In genomic region chr9:97193767-97194166, GRCh38 we compare ENCODE assay signal across 7 cellular contexts.
DNase-seq lines count a peak whose midpoint lies in the region; FAIRE-seq and TF ChIP-seq lines count a peak whose summit lies in the region.
"Not testable (repeated sequence)": the region's sequence is repeated elsewhere in the genome, so short reads cannot be mapped to it uniquely, and the experiment has no call there.

No MANE protein-coding gene starts in this region.

- H2BK15ac ChIP-seq in H9 (ENCODE audit: low read depth, low read length), result not testable (repeated sequence)

- DNase-seq in Calu3 (peak; percentile 53), M059J (ENCODE audit: low read depth) (peak; percentile 32), RPMI7951 (ENCODE audit: low read depth) (peak; percentile 16), bronchial epithelial cell (ENCODE audit: low read depth) (peak; percentile 3), kidney epithelial cell (ENCODE audit: low read depth) (peak; percentile 44), mucosa of gallbladder (ENCODE audit: low spot score) (peak; percentile 11)
- not testable (repeated sequence) for DNase-seq in H9

- H3K14ac ChIP-seq in H9 (ENCODE audit: insufficient read depth, low read length), result not testable (repeated sequence)

- not testable (repeated sequence) for H2BK5ac ChIP-seq in H9 (ENCODE audit: insufficient read length, low read length)

- not testable (repeated sequence) for H3K18ac ChIP-seq in H9 (ENCODE audit: insufficient read length, low read depth, low read length)

- H2AK5ac ChIP-seq in H9 (ENCODE audit: insufficient read length, low read length), result not testable (repeated sequence)

- not testable (repeated sequence) for H3K23ac ChIP-seq in H9 (ENCODE audit: insufficient read length, low read depth, low read length)

- not testable (repeated sequence) for H4K91ac ChIP-seq in H9 (ENCODE audit: insufficient read length, low read depth, low read length)

- not testable (repeated sequence) for FAIRE-seq in bronchial epithelial cell (lab: Jason Lieb, UNC)

- not testable (repeated sequence) for H3K9me3 ChIP-seq in H9 (ENCODE audit: control insufficient read depth, low read depth, low read length)

- BruUV-seq in Calu3 (replicated peaks; lab: Mats Ljungman, UMichigan), result not testable (repeated sequence)

- H3K27ac Mint-ChIP-seq in Calu3 (ENCODE audit: unreplicated experiment) (peak overlapping the region; percentile 90), H9 (peak overlapping the region; percentile 34 to 65 (median 42); a peak in 1 of 7 replicates)

- not testable (repeated sequence) for H4K20me1 ChIP-seq in H9 (ENCODE audit: control insufficient read depth, insufficient read depth, insufficient read length)

- not testable (repeated sequence) for H3K27me3 Mint-ChIP-seq in Calu3 (ENCODE audit: unreplicated experiment); H9 (ENCODE audit: low read depth)

- H2BK12ac ChIP-seq in H9 (ENCODE audit: insufficient read length, low read depth, low read length), result not testable (repeated sequence)

- H2BK20ac ChIP-seq in H9 (ENCODE audit: low read depth, low read length, poor library complexity, severe bottlenecking), result not testable (repeated sequence)

- CTCF ChIA-PET in Calu3 (lab: Charles Lee), result not testable (repeated sequence)

- not testable (repeated sequence) for H3K4me3 ChIP-seq in bronchial epithelial cell (ENCODE audit: low read depth, low read length); kidney epithelial cell (ENCODE audit: low read depth, low read length)

- not testable (repeated sequence) for H3K27me3 ChIP-seq in H9 (ENCODE audit: insufficient read depth, low read length); bronchial epithelial cell (ENCODE audit: control insufficient read depth, insufficient read depth, low read length); kidney epithelial cell (ENCODE audit: control insufficient read depth, insufficient read depth, low read length)

- H3K27ac ChIP-seq in H9 (ENCODE audit: insufficient read length, low read depth, low read length), result not testable (repeated sequence)

- H3K4me1 ChIP-seq in H9 (ENCODE audit: insufficient read depth, low read length), result not testable (repeated sequence)

- not testable (repeated sequence) for H3K36me3 ChIP-seq in bronchial epithelial cell (ENCODE audit: control insufficient read depth, insufficient read depth, low read length); kidney epithelial cell (ENCODE audit: control insufficient read depth, insufficient read depth, low read length)

- not testable (repeated sequence) for H3K9ac ChIP-seq in H9 (ENCODE audit: extremely low read depth, insufficient read length, low read length)

- H2AFZ ChIP-seq in H9 (ENCODE audit: low read length), result not testable (repeated sequence)

- not testable (repeated sequence) for H3K56ac ChIP-seq in H9 (ENCODE audit: insufficient read length, low read depth, low read length)

- not testable (repeated sequence) for H3K4ac ChIP-seq in H9 (ENCODE audit: low read depth, low read length)

- not testable (repeated sequence) for H3T11ph ChIP-seq in H9 (ENCODE audit: low read length)

- H3K23me2 ChIP-seq in H9 (ENCODE audit: insufficient read length, low read depth, low read length, poor library complexity, severe bottlenecking), result not testable (repeated sequence)

- not testable (repeated sequence) for TF ChIP-seq CTCF in Calu3 (IDR thresholded peaks at IDR 0.05; ENCODE audit: unreplicated experiment); H9 (conservative IDR thresholded peaks at IDR 0.05); bronchial epithelial cell (IDR thresholded peaks at IDR 0.05; ENCODE audit: insufficient read depth, low read length, severe bottlenecking); kidney epithelial cell (IDR thresholded peaks at IDR 0.05; ENCODE audit: insufficient read depth, low read length, poor library complexity, severe bottlenecking)

- WGBS in H9 (ENCODE audit: extremely low coverage, insufficient read length, low lambda C conversion rate), result no CpG with 5 or more reads among the region's 4 CpGs

- not testable (repeated sequence) for H3K4me2 ChIP-seq in H9 (ENCODE audit: insufficient read depth, insufficient read length, low read length)

- not testable (repeated sequence) for H4K5ac ChIP-seq in H9 (ENCODE audit: insufficient read length, low read depth, low read length)

- H3K4me3 Mint-ChIP-seq in Calu3 (ENCODE audit: low read depth, unreplicated experiment); H9: not testable (repeated sequence)

- H4K8ac ChIP-seq in H9 (replicated peaks; ENCODE audit: insufficient read length, low read depth, low read length), result not testable (repeated sequence)

- not testable (repeated sequence) for H3K36me3 Mint-ChIP-seq in Calu3 (ENCODE audit: insufficient read depth, unreplicated experiment)
- peaks cover 39 to 53% (median 48%) of the 10 kb centered on the region in 3 experiments for H3K36me3 Mint-ChIP-seq in H9 (ENCODE audit: insufficient read depth in 1 of 3, low read depth in 3 of 3)

- not testable (repeated sequence) for H2BK120ac ChIP-seq in H9 (ENCODE audit: low read depth, low read length, poor library complexity, severe bottlenecking)

- not testable (repeated sequence) for H3K79me1 ChIP-seq in H9 (ENCODE audit: insufficient read depth, low read depth, low read length, poor library complexity, severe bottlenecking)

- H3K9me3 Mint-ChIP-seq in Calu3 (ENCODE audit: low read depth, unreplicated experiment); H9: not testable (repeated sequence)

- H3K79me2 ChIP-seq in H9 (ENCODE audit: insufficient read depth, low read length), result not testable (repeated sequence)

- H3K4me1 Mint-ChIP-seq in Calu3 (ENCODE audit: low read depth, unreplicated experiment) (peaks cover 12% of the 10 kb centered on the region), H9 (peaks cover 3 to 13% of the 10 kb centered on the region in 2 experiments)

- intact Hi-C loops in Calu3 (cut with micrococcal nuclease; ENCODE audit: unreplicated experiment), result not testable (repeated sequence)
